Comparison of ENCODE assay signal across 13 cellular contexts in the genomic region with DNA sequence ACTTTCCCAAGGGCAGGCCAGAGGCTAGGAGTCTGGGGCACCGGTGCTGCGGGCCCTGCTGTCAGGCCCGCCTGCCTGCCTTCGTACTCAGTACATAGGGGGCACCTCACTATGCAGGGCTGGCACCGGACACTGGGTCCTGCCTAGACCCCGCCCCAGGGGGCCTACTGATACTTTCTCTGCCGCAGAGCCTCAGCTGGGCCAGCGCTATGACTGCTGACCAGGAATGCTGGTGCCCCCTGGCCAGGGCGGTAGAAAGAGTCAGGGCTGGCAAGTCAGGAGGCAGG.
"Had no signal": no experiment of that assay in that cellular context is flagged by ENCODE, and none has a peak within 500 bp of the region (broad histone marks: within the 10 kb centered on the region; RNA-seq: fewer than 3 reads in every experiment).

No MANE protein-coding gene starts in this region.

- DNase-seq: KBM-7, NCI-H1092, NCI-H1105 treated with DMSO at 0.1 percent for 48 hours, NCI-H1417 treated with DMSO at 0.1 percent for 48 hours, NCI-H1694 treated with DMSO at 0.1 percent for 48 hours, NCI-H1930, NCI-H2081, NCI-H2107, NCI-H2227 treated with DMSO at 0.1 percent for 48 hours, NCI-H526 treated with DMSO at 0.1 percent for 48 hours, NCI-H774, SK-N-SH, SW 1271 had no signal

- H3K4me2 ChIP-seq: SK-N-SH had no signal

- H3K9ac ChIP-seq: SK-N-SH had no signal

- H3K9me3 ChIP-seq: SK-N-SH had no signal

- H3K9me2 ChIP-seq: SK-N-SH had no signal
